Comparison of ENCODE assay signal across 35 cellular contexts in the genomic region with DNA sequence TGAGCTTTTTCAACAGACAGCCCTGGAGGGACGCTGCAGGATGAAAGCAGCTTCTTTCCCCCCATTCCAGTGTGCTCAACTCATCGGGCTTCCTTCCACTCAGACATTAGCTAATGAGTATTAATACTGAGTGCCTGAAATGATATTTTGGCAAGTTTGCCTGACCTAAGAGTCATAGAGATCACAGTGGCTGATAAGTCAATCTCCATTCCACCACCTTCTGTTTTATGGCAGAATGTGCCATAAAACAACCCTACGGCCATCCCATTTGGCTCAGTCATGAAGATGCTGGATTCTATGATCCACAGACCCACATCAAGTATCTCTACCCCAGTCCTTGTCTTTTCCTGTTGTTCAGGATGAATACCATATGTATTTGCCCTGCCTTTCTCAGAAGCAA. TPM values are rescaled to one million over a fixed set of nuclear protein-coding genes. Genes with fewer than 3 reads are reported as not detected.
"Had no signal": no experiment of that assay in that cellular context is flagged by ENCODE, and none has a peak within 500 bp of the region (broad histone marks: within the 10 kb centered on the region; RNA-seq: fewer than 3 reads in every experiment).

No MANE protein-coding gene starts in this region.

- H3K4me3 Mint-ChIP-seq: activated CD4-positive, alpha-beta T cell treated with anti-CD3 and anti-CD28 coated beads for 36 hours; activated CD4-positive, alpha-beta T cell treated with anti-CD3 and anti-CD28 coated beads, Interleukin-2, amount 10 ng/mL, durations not matched to agents 7 days and 5 days; activated CD8-positive, alpha-beta T cell treated with anti-CD3 and anti-CD28 coated beads, Interleukin-2, amount 10 ng/mL, durations not matched to agents 7 days and 5 days; activated naive CD4-positive, alpha-beta T cell treated with anti-CD3 and anti-CD28 coated beads, Interleukin-2, amount 10 ng/mL, durations not matched to agents 7 days and 5 days; activated naive CD8-positive, alpha-beta T cell; activated naive CD8-positive, alpha-beta T cell treated with anti-CD3 and anti-CD28 coated beads, Interleukin-2, amount 50 U/mL, for 24 hours; activated T-cell treated with anti-CD3 and anti-CD28 coated beads, Interleukin-2, amount 50 U/mL, for 4 hours; activated T-helper 1 cell treated with anti-CD3 and anti-CD28 coated beads, Interleukin-12 subunit alpha, Interleukin-12 subunit beta, Interleukin-2, Interleukin-4 antibody, amounts not matched to agents 30 ng/mL and 10 ng/mL and 1 ng/mL, durations not matched to agents 14 hours and 24 hours and 36 hours; brain; WTC11 had no signal

- H3K27ac Mint-ChIP-seq: activated CD4-positive, alpha-beta T cell treated with anti-CD3 and anti-CD28 coated beads for 36 hours; activated CD4-positive, alpha-beta T cell treated with anti-CD3 and anti-CD28 coated beads, Interleukin-2, amount 10 ng/mL, durations not matched to agents 7 days and 5 days; activated CD8-positive, alpha-beta T cell treated with anti-CD3 and anti-CD28 coated beads, Interleukin-2, amount 10 ng/mL, durations not matched to agents 7 days and 5 days; activated naive CD4-positive, alpha-beta T cell treated with anti-CD3 and anti-CD28 coated beads, Interleukin-2, amount 10 ng/mL, durations not matched to agents 7 days and 5 days; activated naive CD8-positive, alpha-beta T cell; activated naive CD8-positive, alpha-beta T cell treated with anti-CD3 and anti-CD28 coated beads, Interleukin-2, amount 50 U/mL, for 24 hours; activated T-helper 1 cell treated with anti-CD3 and anti-CD28 coated beads, Interleukin-12 subunit alpha, Interleukin-12 subunit beta, Interleukin-2, Interleukin-4 antibody, amounts not matched to agents 30 ng/mL and 10 ng/mL and 1 ng/mL, durations not matched to agents 14 hours and 24 hours and 36 hours; brain; WTC11 had no signal

- H3K36me3 Mint-ChIP-seq: WTC11 had no signal

- H3K4me1 Mint-ChIP-seq: activated CD4-positive, alpha-beta T cell treated with anti-CD3 and anti-CD28 coated beads for 36 hours; activated CD4-positive, alpha-beta T cell treated with anti-CD3 and anti-CD28 coated beads, Interleukin-2, amount 10 ng/mL, durations not matched to agents 7 days and 5 days; activated naive CD4-positive, alpha-beta T cell treated with anti-CD3 and anti-CD28 coated beads, Interleukin-2, amount 10 ng/mL, durations not matched to agents 7 days and 5 days; activated naive CD8-positive, alpha-beta T cell treated with anti-CD3 and anti-CD28 coated beads, Interleukin-2, amount 50 U/mL, for 24 hours had no signal

- H3K36me3 ChIP-seq: MG63, Peyer's patch had no signal

- H3K9me3 ChIP-seq: MG63, Peyer's patch had no signal

- H3K4me3 ChIP-seq: MG63, Peyer's patch had no signal

- ATAC-seq: activated CD4-positive, alpha-beta T cell treated with anti-CD3 and anti-CD28 coated beads for 36 hours; activated CD4-positive, CD25-positive, alpha-beta regulatory T cell treated with anti-CD3 and anti-CD28 coated beads, Interleukin-2, amount 50 U/mL, for 24 hours; activated CD8-positive, alpha-beta T cell treated with anti-CD3 and anti-CD28 coated beads, Interleukin-2, amount 10 ng/mL, durations not matched to agents 7 days and 5 days; activated naive CD8-positive, alpha-beta T cell treated with anti-CD3 and anti-CD28 coated beads, Interleukin-2, amount 50 U/mL, for 24 hours; activated T-cell treated with anti-CD3 and anti-CD28 coated beads, Interleukin-2, amount 50 U/mL, for 4 hours; PC-3; WTC11 had no signal

- H3K4me1 ChIP-seq: Peyer's patch had no signal

- H3K27ac ChIP-seq: Peyer's patch had no signal

- H3K27me3 ChIP-seq: MG63, Peyer's patch had no signal

- FAIRE-seq: bronchial epithelial cell, TTC549 had no signal

- H3K9me3 Mint-ChIP-seq: activated CD4-positive, alpha-beta T cell treated with anti-CD3 and anti-CD28 coated beads, Interleukin-2, amount 10 ng/mL, durations not matched to agents 7 days and 5 days; activated naive CD4-positive, alpha-beta T cell treated with anti-CD3 and anti-CD28 coated beads, Interleukin-2, amount 10 ng/mL, durations not matched to agents 7 days and 5 days; activated T-cell treated with anti-CD3 and anti-CD28 coated beads, Interleukin-2, amount 50 U/mL, for 4 hours; activated T-helper 1 cell treated with anti-CD3 and anti-CD28 coated beads, Interleukin-12 subunit alpha, Interleukin-12 subunit beta, Interleukin-2, Interleukin-4 antibody, amounts not matched to agents 30 ng/mL and 10 ng/mL and 1 ng/mL, durations not matched to agents 14 hours and 24 hours and 36 hours; WTC11 had no signal

- DNase-seq: activated CD4-positive, alpha-beta T cell treated with anti-CD3 and anti-CD28 coated beads for 36 hours; activated CD4-positive, alpha-beta T cell treated with anti-CD3 and anti-CD28 coated beads, Interleukin-2, amount 10 ng/mL, durations not matched to agents 7 days and 5 days; activated CD4-positive, alpha-beta T cell treated with anti-CD3 and anti-CD28 coated beads, Interleukin-2, amount 50 U/mL, for 48 hours; activated CD8-positive, alpha-beta T cell treated with anti-CD3 and anti-CD28 coated beads, Interleukin-2, amount 10 ng/mL, durations not matched to agents 7 days and 5 days; activated effector memory CD4-positive, alpha-beta T cell treated with Interleukin-2 at 50 U/mL for 16 hours; activated naive CD4-positive, alpha-beta T cell treated with anti-CD3 and anti-CD28 coated beads, Interleukin-2, amount 10 ng/mL, durations not matched to agents 7 days and 5 days; activated naive CD8-positive, alpha-beta T cell treated with anti-CD3 and anti-CD28 coated beads, Interleukin-2, amount 50 U/mL, for 24 hours; activated T-cell treated with anti-CD3 and anti-CD28 coated beads, Interleukin-2, amount 50 U/mL, for 4 hours; anterior cingulate cortex; caudate nucleus; cerebellar nuclear complex; Kasumi-1; MG63; NCI-H1092; NCI-H1436 treated with DMSO at 0.1 percent for 48 hours; NCI-H1694 treated with DMSO at 0.1 percent for 48 hours; NCI-H2029; NCI-H345; NCI-H524 treated with DMSO at 0.1 percent for 48 hours; NCI-H748 treated with DMSO at 0.1 percent for 48 hours; NK-92 treated with Interleukin-12 subunit alpha and Interleukin-12 subunit beta, amount 100 ng/mL, for 24 hours; PC-3; Peyer's patch; RPMI8226; SHP77 treated with DMSO at 0.1 percent for 48 hours had no signal

- H3K27me3 Mint-ChIP-seq: activated CD4-positive, alpha-beta T cell treated with anti-CD3 and anti-CD28 coated beads for 36 hours; activated CD4-positive, alpha-beta T cell treated with anti-CD3 and anti-CD28 coated beads, Interleukin-2, amount 10 ng/mL, durations not matched to agents 7 days and 5 days; activated naive CD4-positive, alpha-beta T cell treated with anti-CD3 and anti-CD28 coated beads, Interleukin-2, amount 10 ng/mL, durations not matched to agents 7 days and 5 days; activated naive CD8-positive, alpha-beta T cell; activated naive CD8-positive, alpha-beta T cell treated with anti-CD3 and anti-CD28 coated beads, Interleukin-2, amount 50 U/mL, for 24 hours had no signal

RNA-seq across cellular contexts. Expression of gene MAB21L2, which starts 48.3 kb away (rescaled TPM):
- total RNA-seq: activated CD4-positive, alpha-beta T cell treated with anti-CD3 and anti-CD28 coated beads for 36 hours; activated CD4-positive, alpha-beta T cell treated with anti-CD3 and anti-CD28 coated beads, Interleukin-2, amount 10 ng/mL, durations not matched to agents 7 days and 5 days; activated CD8-positive, alpha-beta T cell treated with anti-CD3 and anti-CD28 coated beads, Interleukin-2, amount 10 ng/mL, durations not matched to agents 7 days and 5 days; activated T-cell treated with anti-CD3 and anti-CD28 coated beads, Interleukin-2, amount 50 U/mL, for 4 hours; activated T-helper 1 cell treated with anti-CD3 and anti-CD28 coated beads, Interleukin-12 subunit alpha, Interleukin-12 subunit beta, Interleukin-2, Interleukin-4 antibody, amounts not matched to agents 30 ng/mL and 10 ng/mL and 1 ng/mL, durations not matched to agents 14 hours and 24 hours and 36 hours; bronchial epithelial cell; NCI-H460; PC-3; SK-MEL-5; T-helper 1 cell treated with Interleukin-12 subunit alpha and Interleukin-12 subunit beta and Interleukin-4 antibody, amounts not matched to agents 30 ng/mL and 1 ng/mL, for 36 hours; WTC11 had no signal
